In the genomic region with DNA sequence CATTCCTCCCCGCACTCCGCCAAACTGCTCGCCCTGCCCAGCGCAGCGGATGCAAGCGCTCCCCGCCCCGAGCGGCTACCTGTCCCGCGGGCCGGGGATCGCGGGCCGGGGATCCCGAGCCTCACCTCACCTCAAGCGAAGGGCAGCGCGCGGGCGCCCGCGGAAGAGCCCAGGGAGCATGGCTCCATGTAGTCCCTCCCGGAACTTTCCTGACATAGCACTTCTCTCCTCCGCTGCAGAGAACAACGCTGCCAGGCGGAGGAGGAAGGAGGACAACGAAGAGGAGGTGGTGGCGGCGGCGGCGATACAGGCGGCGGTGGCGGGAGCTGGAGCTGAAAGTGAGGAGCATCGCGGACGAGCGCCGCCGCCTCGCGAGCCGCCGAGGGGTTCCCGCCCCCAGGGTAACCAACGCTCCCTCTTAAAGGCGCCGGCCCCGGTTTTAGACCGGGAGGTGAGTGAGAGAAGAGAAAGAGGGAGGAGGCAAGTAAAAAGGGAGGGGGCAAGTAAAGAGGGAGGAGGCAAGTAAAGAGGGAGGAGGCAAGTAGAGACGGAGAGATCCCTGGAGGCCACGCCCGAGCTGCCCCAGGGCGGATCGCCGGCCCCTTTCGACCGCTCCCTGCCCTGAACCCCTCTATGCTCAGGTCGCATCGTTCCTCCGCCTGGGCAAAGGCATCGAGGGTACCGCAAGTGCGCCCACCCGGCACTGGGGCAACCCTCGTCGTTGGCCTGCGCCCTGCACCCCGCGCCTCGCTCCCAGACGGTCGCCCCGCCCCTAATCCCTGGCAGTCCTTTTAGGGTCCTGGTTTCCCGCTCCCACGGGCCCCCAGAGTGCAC, we compare ENCODE assay signal across 1 cellular context.
TF ChIP-seq lines count a peak whose summit lies in the region.

A gene with protein sequence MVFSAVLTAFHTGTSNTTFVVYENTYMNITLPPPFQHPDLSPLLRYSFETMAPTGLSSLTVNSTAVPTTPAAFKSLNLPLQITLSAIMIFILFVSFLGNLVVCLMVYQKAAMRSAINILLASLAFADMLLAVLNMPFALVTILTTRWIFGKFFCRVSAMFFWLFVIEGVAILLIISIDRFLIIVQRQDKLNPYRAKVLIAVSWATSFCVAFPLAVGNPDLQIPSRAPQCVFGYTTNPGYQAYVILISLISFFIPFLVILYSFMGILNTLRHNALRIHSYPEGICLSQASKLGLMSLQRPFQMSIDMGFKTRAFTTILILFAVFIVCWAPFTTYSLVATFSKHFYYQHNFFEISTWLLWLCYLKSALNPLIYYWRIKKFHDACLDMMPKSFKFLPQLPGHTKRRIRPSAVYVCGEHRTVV (minus strand): TSS at position 340 of the 834 bp plus-strand sequence. CDS start 37,746 bp downstream, outside the sequence.

TF ChIP-seq in IMR-90, 13 proteins besides CTCF, POLR2A, EP300 and RAD21:
- peak; percentile 59; the same call in 1 of the 2 replicates for TF ChIP-seq MAZ (IDR thresholded peaks at IDR 0.05; ENCODE audit: borderline replicate concordance, low read depth, low read length)
- TF ChIP-seq MXI1 (IDR thresholded peaks at IDR 0.05; ENCODE audit: borderline replicate concordance, low read depth, low read length), result no peak
- TF ChIP-seq NFE2L2 (IDR thresholded peaks at IDR 0.05; ENCODE audit: low read depth, low read length), result no peak
